In genomic region chr17:8019161-8019560, GRCh38 we compare ENCODE assay signal across 2 cellular contexts.
TF ChIP-seq lines count a peak whose summit lies in the region.

No MANE protein-coding gene starts in this region.

TF ChIP-seq in SK-N-SH, 30 proteins besides CTCF, POLR2A, EP300 and RAD21:
- TF ChIP-seq USF2 (IDR thresholded peaks at IDR 0.05; ENCODE audit: borderline replicate concordance, low read depth, low read length) (no peak), EZH2phosphoT487 (IDR thresholded peaks at IDR 0.05; ENCODE audit: borderline replicate concordance, low read depth) (no peak), FOXM1 (IDR thresholded peaks at IDR 0.05; ENCODE audit: low read depth) (no peak), YY1 (IDR thresholded peaks at IDR 0.05; ENCODE audit: low read depth) (no peak), CHD2 (IDR thresholded peaks at IDR 0.05; ENCODE audit: low read length, partially characterized antibody) (no peak), SMC3 (IDR thresholded peaks at IDR 0.05; ENCODE audit: low read depth, low read length) (no peak), RCOR1 (IDR thresholded peaks at IDR 0.05; ENCODE audit: low read length) (no peak), JUND (IDR thresholded peaks at IDR 0.05) (no peak), GATA2 (CRISPR knock-in tag; IDR thresholded peaks at IDR 0.05) (no peak), NRF1 (IDR thresholded peaks at IDR 0.05; ENCODE audit: low read depth, low read length) (no peak), RXRA (IDR thresholded peaks at IDR 0.05; ENCODE audit: borderline replicate concordance, low read depth) (no peak), ELF1 (IDR thresholded peaks at IDR 0.05) (no peak), RFX5 (IDR thresholded peaks at IDR 0.05; ENCODE audit: low read length) (no peak)
- TF ChIP-seq, protein P1, sequence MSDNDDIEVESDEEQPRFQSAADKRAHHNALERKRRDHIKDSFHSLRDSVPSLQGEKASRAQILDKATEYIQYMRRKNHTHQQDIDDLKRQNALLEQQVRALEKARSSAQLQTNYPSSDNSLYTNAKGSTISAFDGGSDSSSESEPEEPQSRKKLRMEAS (IDR thresholded peaks at IDR 0.05; ENCODE audit: low read depth) = no peak
- TF ChIP-seq, protein P2, sequence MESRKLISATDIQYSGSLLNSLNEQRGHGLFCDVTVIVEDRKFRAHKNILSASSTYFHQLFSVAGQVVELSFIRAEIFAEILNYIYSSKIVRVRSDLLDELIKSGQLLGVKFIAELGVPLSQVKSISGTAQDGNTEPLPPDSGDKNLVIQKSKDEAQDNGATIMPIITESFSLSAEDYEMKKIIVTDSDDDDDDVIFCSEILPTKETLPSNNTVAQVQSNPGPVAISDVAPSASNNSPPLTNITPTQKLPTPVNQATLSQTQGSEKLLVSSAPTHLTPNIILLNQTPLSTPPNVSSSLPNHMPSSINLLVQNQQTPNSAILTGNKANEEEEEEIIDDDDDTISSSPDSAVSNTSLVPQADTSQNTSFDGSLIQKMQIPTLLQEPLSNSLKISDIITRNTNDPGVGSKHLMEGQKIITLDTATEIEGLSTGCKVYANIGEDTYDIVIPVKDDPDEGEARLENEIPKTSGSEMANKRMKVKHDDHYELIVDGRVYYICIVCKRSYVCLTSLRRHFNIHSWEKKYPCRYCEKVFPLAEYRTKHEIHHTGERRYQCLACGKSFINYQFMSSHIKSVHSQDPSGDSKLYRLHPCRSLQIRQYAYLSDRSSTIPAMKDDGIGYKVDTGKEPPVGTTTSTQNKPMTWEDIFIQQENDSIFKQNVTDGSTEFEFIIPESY (IDR thresholded peaks at IDR 0.05; ENCODE audit: borderline replicate concordance, low read depth) = no peak

TF ChIP-seq in SK-N-SH treated with all-trans-retinoic acid at 6 μM for 48 hours, 23 proteins besides CTCF, POLR2A, EP300 and RAD21 (continued from another document):
- TF ChIP-seq ZNF70 (CRISPR knock-in tag; IDR thresholded peaks at IDR 0.05) (no peak), ESRRG (CRISPR knock-in tag; IDR thresholded peaks at IDR 0.05) (no peak), BACH2 (CRISPR knock-in tag; IDR thresholded peaks at IDR 0.05; ENCODE audit: borderline replicate concordance) (no peak), ZFP3 (CRISPR knock-in tag; IDR thresholded peaks at IDR 0.05) (no peak), CSRNP3 (CRISPR knock-in tag; IDR thresholded peaks at IDR 0.05) (no peak), PPARA (CRISPR knock-in tag; IDR thresholded peaks at IDR 0.05; ENCODE audit: borderline replicate concordance) (no peak), SNAI2 (CRISPR knock-in tag; IDR thresholded peaks at IDR 0.05) (no peak), ARNTL (CRISPR knock-in tag; IDR thresholded peaks at IDR 0.05; ENCODE audit: borderline replicate concordance, low read depth) (no peak), ZNF8 (CRISPR knock-in tag; IDR thresholded peaks at IDR 0.05) (no peak), ZFP30 (CRISPR knock-in tag; IDR thresholded peaks at IDR 0.05) (no peak)
- TF ChIP-seq, protein P3, sequence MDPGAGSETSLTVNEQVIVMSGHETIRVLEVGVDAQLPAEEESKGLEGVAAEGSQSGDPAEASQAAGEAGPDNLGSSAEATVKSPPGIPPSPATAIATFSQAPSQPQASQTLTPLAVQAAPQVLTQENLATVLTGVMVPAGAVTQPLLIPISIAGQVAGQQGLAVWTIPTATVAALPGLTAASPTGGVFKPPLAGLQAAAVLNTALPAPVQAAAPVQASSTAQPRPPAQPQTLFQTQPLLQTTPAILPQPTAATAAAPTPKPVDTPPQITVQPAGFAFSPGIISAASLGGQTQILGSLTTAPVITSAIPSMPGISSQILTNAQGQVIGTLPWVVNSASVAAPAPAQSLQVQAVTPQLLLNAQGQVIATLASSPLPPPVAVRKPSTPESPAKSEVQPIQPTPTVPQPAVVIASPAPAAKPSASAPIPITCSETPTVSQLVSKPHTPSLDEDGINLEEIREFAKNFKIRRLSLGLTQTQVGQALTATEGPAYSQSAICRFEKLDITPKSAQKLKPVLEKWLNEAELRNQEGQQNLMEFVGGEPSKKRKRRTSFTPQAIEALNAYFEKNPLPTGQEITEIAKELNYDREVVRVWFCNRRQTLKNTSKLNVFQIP (CRISPR knock-in tag; IDR thresholded peaks at IDR 0.05; ENCODE audit: borderline replicate concordance, low read depth) = no peak
- TF ChIP-seq, protein P4, sequence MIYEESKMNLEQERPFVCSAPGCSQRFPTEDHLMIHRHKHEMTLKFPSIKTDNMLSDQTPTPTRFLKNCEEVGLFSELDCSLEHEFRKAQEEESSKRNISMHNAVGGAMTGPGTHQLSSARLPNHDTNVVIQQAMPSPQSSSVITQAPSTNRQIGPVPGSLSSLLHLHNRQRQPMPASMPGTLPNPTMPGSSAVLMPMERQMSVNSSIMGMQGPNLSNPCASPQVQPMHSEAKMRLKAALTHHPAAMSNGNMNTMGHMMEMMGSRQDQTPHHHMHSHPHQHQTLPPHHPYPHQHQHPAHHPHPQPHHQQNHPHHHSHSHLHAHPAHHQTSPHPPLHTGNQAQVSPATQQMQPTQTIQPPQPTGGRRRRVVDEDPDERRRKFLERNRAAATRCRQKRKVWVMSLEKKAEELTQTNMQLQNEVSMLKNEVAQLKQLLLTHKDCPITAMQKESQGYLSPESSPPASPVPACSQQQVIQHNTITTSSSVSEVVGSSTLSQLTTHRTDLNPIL (CRISPR knock-in tag; IDR thresholded peaks at IDR 0.05; ENCODE audit: low read depth) = no peak
- TF ChIP-seq, protein P5, sequence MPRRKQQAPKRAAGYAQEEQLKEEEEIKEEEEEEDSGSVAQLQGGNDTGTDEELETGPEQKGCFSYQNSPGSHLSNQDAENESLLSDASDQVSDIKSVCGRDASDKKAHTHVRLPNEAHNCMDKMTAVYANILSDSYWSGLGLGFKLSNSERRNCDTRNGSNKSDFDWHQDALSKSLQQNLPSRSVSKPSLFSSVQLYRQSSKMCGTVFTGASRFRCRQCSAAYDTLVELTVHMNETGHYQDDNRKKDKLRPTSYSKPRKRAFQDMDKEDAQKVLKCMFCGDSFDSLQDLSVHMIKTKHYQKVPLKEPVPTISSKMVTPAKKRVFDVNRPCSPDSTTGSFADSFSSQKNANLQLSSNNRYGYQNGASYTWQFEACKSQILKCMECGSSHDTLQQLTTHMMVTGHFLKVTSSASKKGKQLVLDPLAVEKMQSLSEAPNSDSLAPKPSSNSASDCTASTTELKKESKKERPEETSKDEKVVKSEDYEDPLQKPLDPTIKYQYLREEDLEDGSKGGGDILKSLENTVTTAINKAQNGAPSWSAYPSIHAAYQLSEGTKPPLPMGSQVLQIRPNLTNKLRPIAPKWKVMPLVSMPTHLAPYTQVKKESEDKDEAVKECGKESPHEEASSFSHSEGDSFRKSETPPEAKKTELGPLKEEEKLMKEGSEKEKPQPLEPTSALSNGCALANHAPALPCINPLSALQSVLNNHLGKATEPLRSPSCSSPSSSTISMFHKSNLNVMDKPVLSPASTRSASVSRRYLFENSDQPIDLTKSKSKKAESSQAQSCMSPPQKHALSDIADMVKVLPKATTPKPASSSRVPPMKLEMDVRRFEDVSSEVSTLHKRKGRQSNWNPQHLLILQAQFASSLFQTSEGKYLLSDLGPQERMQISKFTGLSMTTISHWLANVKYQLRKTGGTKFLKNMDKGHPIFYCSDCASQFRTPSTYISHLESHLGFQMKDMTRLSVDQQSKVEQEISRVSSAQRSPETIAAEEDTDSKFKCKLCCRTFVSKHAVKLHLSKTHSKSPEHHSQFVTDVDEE (CRISPR knock-in tag; IDR thresholded peaks at IDR 0.05) = no peak
